33 cellular contexts compared by ENCODE assay signal in the genomic region with DNA sequence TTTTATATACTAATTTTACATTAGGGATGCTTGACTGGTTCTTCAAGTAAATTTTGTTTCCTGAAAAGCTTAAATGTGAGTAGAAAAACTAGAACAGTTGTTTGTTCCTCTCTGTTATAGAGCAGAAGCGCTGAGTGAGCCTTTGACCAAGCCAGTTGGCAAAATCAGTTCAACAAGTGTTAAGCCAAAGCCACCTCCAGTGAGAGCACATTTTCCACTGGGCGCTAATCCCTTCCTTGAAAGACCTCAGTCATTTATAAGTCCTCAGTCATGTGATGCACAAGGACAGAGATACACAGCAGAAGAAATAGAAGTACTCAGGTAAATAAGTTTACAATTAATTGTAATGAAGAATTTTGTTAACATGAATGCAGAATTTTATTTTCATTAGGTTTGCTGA.
"Had no signal": no experiment of that assay in that cellular context is flagged by ENCODE, and none has a peak within 500 bp of the region (broad histone marks: within the 10 kb centered on the region; RNA-seq: fewer than 3 reads in every experiment).

No MANE protein-coding gene starts in this region.

- H3K4me1 ChIP-seq: SJCRH30 had no signal

- H3K27me3 ChIP-seq: adrenal gland, MG63, SJCRH30 had no signal

- FAIRE-seq: bronchial epithelial cell, TTC549 had no signal

- ATAC-seq: activated CD4-positive, alpha-beta T cell treated with anti-CD3 and anti-CD28 coated beads for 36 hours; activated CD4-positive, CD25-positive, alpha-beta regulatory T cell treated with anti-CD3 and anti-CD28 coated beads, Interleukin-2, amount 50 U/mL, for 24 hours; activated CD8-positive, alpha-beta T cell treated with anti-CD3 and anti-CD28 coated beads, Interleukin-2, amount 10 ng/mL, durations not matched to agents 7 days and 5 days; activated naive CD4-positive, alpha-beta T cell treated with anti-CD3 and anti-CD28 coated beads, Interleukin-2, amount 50 U/mL, for 72 hours; Panc1; WTC11 had no signal

- DNase-seq: activated CD4-positive, alpha-beta T cell treated with anti-CD3 and anti-CD28 coated beads for 36 hours; activated CD4-positive, alpha-beta T cell treated with anti-CD3 and anti-CD28 coated beads, Interleukin-2, amount 10 ng/mL, durations not matched to agents 7 days and 5 days; activated CD4-positive, alpha-beta T cell treated with anti-CD3 and anti-CD28 coated beads, Interleukin-2, amount 50 U/mL, for 48 hours; activated CD8-positive, alpha-beta T cell treated with anti-CD3 and anti-CD28 coated beads, Interleukin-2, amount 10 ng/mL, durations not matched to agents 7 days and 5 days; activated gamma-delta T cell treated with Interleukin-2 at 50 U/mL for 16 hours; activated naive CD4-positive, alpha-beta T cell treated with anti-CD3 and anti-CD28 coated beads for 36 hours; activated T-cell treated with anti-CD3 and anti-CD28 coated beads, Interleukin-2, amount 50 U/mL, for 24 hours; adrenal gland; caudate nucleus; cerebellar nuclear complex; Kasumi-1; KG1; MG63; NCI-H1048; NCI-H1105 treated with DMSO at 0.1 percent for 48 hours; NCI-H1436 treated with DMSO at 0.1 percent for 48 hours; NCI-H1694 treated with DMSO at 0.1 percent for 48 hours; NCI-H2029; NCI-H2107; NCI-H2227 treated with DMSO at 0.1 percent for 48 hours; NCI-H446; NCI-H510A treated with DMSO at 0.1 percent for 48 hours; NCI-H526 treated with DMSO at 0.1 percent for 48 hours; NCI-H774; SHP77; SJCRH30 had no signal

- H3K4me3 ChIP-seq: adrenal gland, MG63, SJCRH30, SK-N-MC had no signal

- H3K9me3 ChIP-seq: adrenal gland, MG63, SJCRH30 had no signal

- H3K27ac ChIP-seq: adrenal gland, SJCRH30, SK-N-MC had no signal
